17 cellular contexts compared by ENCODE assay signal in the genomic region with DNA sequence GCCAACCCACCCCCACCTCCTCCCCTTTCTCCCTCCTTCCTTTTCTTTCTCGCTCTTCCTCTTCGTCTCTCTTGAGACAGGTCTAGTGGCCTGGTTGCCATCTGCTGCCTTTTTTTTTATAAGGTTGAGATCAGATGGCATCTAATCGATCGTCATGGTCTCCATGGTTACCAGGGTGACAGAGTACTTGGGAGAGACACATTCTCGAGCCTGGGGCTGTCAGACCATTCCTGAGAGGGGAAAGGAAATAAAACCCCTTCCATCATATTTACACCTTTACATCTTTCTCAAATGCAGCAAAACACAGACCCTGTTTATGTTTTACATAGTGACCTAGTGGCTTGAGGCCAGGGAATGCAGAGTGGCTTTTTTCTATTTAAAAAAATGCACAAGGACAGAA. TPM values are rescaled to one million over a fixed set of nuclear protein-coding genes. Genes with fewer than 3 reads are reported as not detected.
A peak's percentile ranks its signal among the peaks of the same experiment; 100 is the strongest.
DNase-seq lines count a peak whose midpoint lies in the region; ATAC-seq and TF ChIP-seq lines count a peak whose summit lies in the region.
"Had no signal": no experiment of that assay in that cellular context is flagged by ENCODE, and none has a peak within 500 bp of the region (broad histone marks: within the 10 kb centered on the region; RNA-seq: fewer than 3 reads in every experiment).

No MANE protein-coding gene starts in this region.

- CTCF ChIA-PET in SK-N-SH (lab: Yijun Ruan, JAX), result interaction anchor here (1.2 kb wide), 1 partner anchor 10 kb away, joined by 4 read pairs; no protein-coding TSS in a partner anchor

- WGBS in SK-N-SH (ENCODE audit: low lambda C conversion rate), result 55% methylated on average over 5 of the region's 5 CpGs

- ATAC-seq in GM23338, result no peak
- ATAC-seq in HG03378 (IDR thresholded peaks at IDR 0.05; ENCODE audit: unreplicated experiment), result no peak

- no peak overlapping the region for H3K27ac Mint-ChIP-seq in GM23338
- no peak overlapping the region for H3K27ac Mint-ChIP-seq in chondrocyte (ENCODE audit: unreplicated experiment)
- H3K27ac Mint-ChIP-seq: H9; T-helper 2 cell treated with Interferon-gamma antibody and Interleukin-4, amounts not matched to agents 5 μg/mL and 100 μg/mL, for 36 hours had no signal

- H3K9me3 Mint-ChIP-seq in GM23338 (no peaks in the 10 kb centered on the region), chondrocyte (ENCODE audit: low read depth) (no peaks in the 10 kb centered on the region)
- H3K9me3 Mint-ChIP-seq: H9; T-helper 2 cell treated with Interferon-gamma antibody and Interleukin-4, amounts not matched to agents 5 μg/mL and 100 μg/mL, for 36 hours had no signal

- no peaks in the 10 kb centered on the region for H3F3A ChIP-seq in GM23338 (replicated peaks; ENCODE audit: low read depth)
- no peaks in the 10 kb centered on the region for H3F3A ChIP-seq in SK-N-SH (replicated peaks; ENCODE audit: insufficient read depth)

- no peak for TF ChIP-seq EP300 in SK-N-SH (IDR thresholded peaks at IDR 0.05; ENCODE audit: borderline replicate concordance in 1 of 2, low read depth in 1 of 2, low read length in 1 of 2)

- POLR2A ChIA-PET in SK-N-SH (lab: Yijun Ruan, JAX), result no interaction called here

- H3K4me1 ChIP-seq in BLaER1 (peaks cover 48% of the 10 kb centered on the region), GM23338 (ENCODE audit: insufficient read depth) (peaks cover 37% of the 10 kb centered on the region), SK-N-SH (ENCODE audit: control insufficient read depth in 1 of 2, insufficient read depth in 2 of 2, low read depth in 1 of 2, low read length in 1 of 2) (peaks cover 0 to 16% of the 10 kb centered on the region in 2 experiments; a peak in 2 of 4 replicates)

- no peaks in the 10 kb centered on the region for H3K9me2 ChIP-seq in GM23338 (ENCODE audit: insufficient read depth)
- H3K9me2 ChIP-seq in SK-N-SH, result no peaks in the 10 kb centered on the region

- H3K4me3 ChIP-seq in BLaER1 (peak overlapping the region; percentile 22; the same call in 1 of the 2 replicates), GM23338 (no peak overlapping the region), SK-N-SH (ENCODE audit: low read depth in 2 of 2, low read length in 1 of 2) (no peak overlapping the region)

- H3K79me2 ChIP-seq in GM23338 (replicated peaks; ENCODE audit: insufficient read depth), result no peaks in the 10 kb centered on the region
- H3K79me2 ChIP-seq in SK-N-SH (ENCODE audit: insufficient read depth), result no peaks in the 10 kb centered on the region

- H3K9me3 ChIP-seq in BLaER1 (no peaks in the 10 kb centered on the region), SK-N-SH (no peaks in the 10 kb centered on the region)

- no peaks in the 10 kb centered on the region for H4K20me1 ChIP-seq in BLaER1
- no peaks in the 10 kb centered on the region for H4K20me1 ChIP-seq in GM23338 (replicated peaks; ENCODE audit: insufficient read depth)
- no peaks in the 10 kb centered on the region for H4K20me1 ChIP-seq in SK-N-SH (ENCODE audit: insufficient read depth)

- H3K4me1 Mint-ChIP-seq in GM23338 (peaks cover 38% of the 10 kb centered on the region), chondrocyte (ENCODE audit: low read depth) (no peaks in the 10 kb centered on the region)

- DNase-seq in GM23338 (ENCODE audit: low spot score) (peak; percentile 48), SK-N-DZ (ENCODE audit: low spot score) (peak; percentile 11), mucosa of gallbladder (ENCODE audit: low spot score) (peak; percentile 57), chondrocyte (ENCODE audit: low spot score) (no peak), SK-N-SH (no peak)
- DNase-seq: C1 segment of cervical spinal cord, COR-L47, DMS53, H9, IMR-90, MV-4-11, NCI-H1694, NCI-H526 treated with DMSO at 0.1 percent for 48 hours, SHP77 had no signal

- peaks cover 4% of the 10 kb centered on the region for H3K27me3 Mint-ChIP-seq in GM23338 (ENCODE audit: insufficient read depth, low read depth, poor library complexity)
- peaks cover 22% of the 10 kb centered on the region for H3K27me3 Mint-ChIP-seq in chondrocyte (ENCODE audit: low read depth)

- no peak overlapping the region for H2AFZ ChIP-seq in GM23338
- H2AFZ ChIP-seq in SK-N-SH (ENCODE audit: low read depth), result no peak overlapping the region

- H3K4me2 ChIP-seq in BLaER1 (peak overlapping the region; percentile 77), GM23338 (no peak overlapping the region), SK-N-SH (no peak overlapping the region)

- H3K27ac ChIP-seq in BLaER1, result peak overlapping the region; percentile 72
- no peak overlapping the region for H3K27ac ChIP-seq in GM23338 (ENCODE audit: low read depth)
- no peak overlapping the region for H3K27ac ChIP-seq in SK-N-SH (ENCODE audit: low read depth in 2 of 2, low read length in 1 of 2)

- H3K4me3 Mint-ChIP-seq in GM23338, result no peak overlapping the region
- no peak overlapping the region for H3K4me3 Mint-ChIP-seq in chondrocyte (ENCODE audit: unreplicated experiment)
- H3K4me3 Mint-ChIP-seq: T-helper 2 cell treated with Interferon-gamma antibody and Interleukin-4, amounts not matched to agents 5 μg/mL and 100 μg/mL, for 36 hours had no signal

- H3K36me3 ChIP-seq in BLaER1 (no peaks in the 10 kb centered on the region), GM23338 (ENCODE audit: insufficient read depth) (no peaks in the 10 kb centered on the region), SK-N-SH (replicated peaks in 1 of 2; ENCODE audit: control insufficient read depth in 1 of 2, insufficient read depth in 2 of 2, low read length in 1 of 2) (no peaks in the 10 kb centered on the region)

- no peaks in the 10 kb centered on the region for H3K36me3 Mint-ChIP-seq in GM23338 (ENCODE audit: low read depth)
- H3K36me3 Mint-ChIP-seq in chondrocyte (ENCODE audit: low read depth), result no peaks in the 10 kb centered on the region

- H3K9ac ChIP-seq in BLaER1 (no peak overlapping the region), SK-N-SH (no peak overlapping the region)

- TF ChIP-seq CTCF in GM23338 (conservative IDR thresholded peaks at IDR 0.05; ENCODE audit: low read depth in 2 of 2) (no peak), chondrocyte (IDR thresholded peaks at IDR 0.05) (no peak), SK-N-SH (IDR thresholded peaks at IDR 0.05) (no peak)

- no peaks in the 10 kb centered on the region for H3K27me3 ChIP-seq in BLaER1
- no peaks in the 10 kb centered on the region for H3K27me3 ChIP-seq in GM23338 (ENCODE audit: insufficient read depth)
- no peaks in the 10 kb centered on the region for H3K27me3 ChIP-seq in SK-N-SH (ENCODE audit: insufficient read depth)

- TF ChIP-seq RAD21 in SK-N-SH (IDR thresholded peaks at IDR 0.05; ENCODE audit: low read length), result no peak

TF ChIP-seq in GM23338, 12 proteins besides CTCF, POLR2A, EP300 and RAD21 (continues in another document):
- TF ChIP-seq ZNF331 (CRISPR knock-in tag; IDR thresholded peaks at IDR 0.05; ENCODE audit: low read depth), result no peak

TF ChIP-seq in SK-N-SH, 30 proteins besides CTCF, POLR2A, EP300 and RAD21:
- TF ChIP-seq JUND (IDR thresholded peaks at IDR 0.05), result no peak
- TF ChIP-seq MXI1 (IDR thresholded peaks at IDR 0.05; ENCODE audit: low read depth, low read length), result no peak
- no peak for TF ChIP-seq TAF1 (IDR thresholded peaks at IDR 0.05; ENCODE audit: borderline replicate concordance, low read depth, low read length)
- TF ChIP-seq RXRA (IDR thresholded peaks at IDR 0.05; ENCODE audit: borderline replicate concordance, low read depth), result no peak
- TF ChIP-seq RFX5 (IDR thresholded peaks at IDR 0.05; ENCODE audit: low read length), result no peak
- TF ChIP-seq, protein P1, sequence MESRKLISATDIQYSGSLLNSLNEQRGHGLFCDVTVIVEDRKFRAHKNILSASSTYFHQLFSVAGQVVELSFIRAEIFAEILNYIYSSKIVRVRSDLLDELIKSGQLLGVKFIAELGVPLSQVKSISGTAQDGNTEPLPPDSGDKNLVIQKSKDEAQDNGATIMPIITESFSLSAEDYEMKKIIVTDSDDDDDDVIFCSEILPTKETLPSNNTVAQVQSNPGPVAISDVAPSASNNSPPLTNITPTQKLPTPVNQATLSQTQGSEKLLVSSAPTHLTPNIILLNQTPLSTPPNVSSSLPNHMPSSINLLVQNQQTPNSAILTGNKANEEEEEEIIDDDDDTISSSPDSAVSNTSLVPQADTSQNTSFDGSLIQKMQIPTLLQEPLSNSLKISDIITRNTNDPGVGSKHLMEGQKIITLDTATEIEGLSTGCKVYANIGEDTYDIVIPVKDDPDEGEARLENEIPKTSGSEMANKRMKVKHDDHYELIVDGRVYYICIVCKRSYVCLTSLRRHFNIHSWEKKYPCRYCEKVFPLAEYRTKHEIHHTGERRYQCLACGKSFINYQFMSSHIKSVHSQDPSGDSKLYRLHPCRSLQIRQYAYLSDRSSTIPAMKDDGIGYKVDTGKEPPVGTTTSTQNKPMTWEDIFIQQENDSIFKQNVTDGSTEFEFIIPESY (IDR thresholded peaks at IDR 0.05; ENCODE audit: borderline replicate concordance, low read depth), result no peak
- TF ChIP-seq POLR2AphosphoS5 (IDR thresholded peaks at IDR 0.05; ENCODE audit: low read depth, low read length), result no peak
- no peak for TF ChIP-seq CHD2 (IDR thresholded peaks at IDR 0.05; ENCODE audit: low read length, partially characterized antibody)

RNA-seq across cellular contexts. Expression of gene SLC22A15, which starts 53.5 kb away (rescaled TPM):
- 3.8 and 4.0 TPM in 2 replicates for total RNA-seq in GM23338 (2014; rRNA removed; shearing (Covaris generic))
- polyA plus RNA-seq in GM23338 (2016; fragmentation: Nextera tagmentation; extraction: Ambion mirVana) (2.2 and 2.7 TPM in 2 replicates), SK-N-SH (2012; rRNA removed) (0.13 and 0.41 TPM in 2 replicates)
- not detected in 2 replicates for polyA plus RNA-seq in SK-N-DZ (2014; cell fraction: cytosol; rRNA removed)
- not detected in 2 replicates for polyA plus RNA-seq in SK-N-DZ (2014; cell fraction: nucleus; rRNA removed)
- total RNA-seq in mucosa of gallbladder (5.7 TPM), chondrocyte (6.7 to 9.8 TPM (median 8.3 TPM) in 3 replicates)
- polyA plus RNA-seq in SK-N-SH (2012; cell fraction: cytosol; rRNA removed), result 0.13 and 0.20 TPM in 2 replicates
- 0.65 and 0.88 TPM in 2 replicates for polyA plus RNA-seq in SK-N-SH (2012; cell fraction: nucleus; rRNA removed)

Comparison
In these comparisons a context has a peak if more than half of its experiments do, and no peak if none do; other contexts are left out.
1. DNase-seq: peak in GM23338 (single experiment), SK-N-DZ (single experiment) and mucosa of gallbladder (single experiment); none in chondrocyte (single experiment) and SK-N-SH (single experiment).